ENCODE assay signal across 8 cellular contexts in genomic region chr7:38178695-38179344, GRCh38. TPM values are rescaled to one million over a fixed set of nuclear protein-coding genes. Genes with fewer than 3 reads are reported as not detected.
DNase-seq lines count a peak whose midpoint lies in the region; ATAC-seq and TF ChIP-seq lines count a peak whose summit lies in the region.

No MANE protein-coding gene starts in this region.

- peak overlapping the region; percentile 93 for H2AFZ ChIP-seq in PC-3 (ENCODE audit: low read length)

- intact Hi-C loops in A673 (cut with micrococcal nuclease; ENCODE audit: unreplicated experiment) (no loop called here), PC-3 (cut with micrococcal nuclease) (loop anchor here (5.0 kb wide), 1 partner anchor 43 kb away; no protein-coding TSS in a partner anchor), mucosa of descending colon (cut with DNase I, micrococcal nuclease) (no loop called here)

- TF ChIP-seq CTCF in A673 (conservative IDR thresholded peaks at IDR 0.05; ENCODE audit: low read depth, low read length), result no peak
- no peak for TF ChIP-seq CTCF in PC-3 (conservative IDR thresholded peaks at IDR 0.05; ENCODE audit: low read depth, low read length)
- TF ChIP-seq CTCF in mucosa of descending colon (IDR thresholded peaks at IDR 0.05), result no peak

- TSS peak; percentile 50 for BruUV-seq in A673 (replicated peaks; lab: Mats Ljungman, UMichigan)
- TSS peak; percentile 47 for BruUV-seq in PC-3 (replicated peaks; lab: Mats Ljungman, UMichigan)

- no peaks in the 10 kb centered on the region for H3K27me3 ChIP-seq in A673 (replicated peaks; ENCODE audit: insufficient read depth, low read depth, low read length, poor library complexity)
- no peaks in the 10 kb centered on the region for H3K27me3 ChIP-seq in PC-3 (ENCODE audit: low read length)

- no peaks in the 10 kb centered on the region for H3K9me3 ChIP-seq in A673 (ENCODE audit: low read depth, low read length, poor library complexity, severe bottlenecking)
- no peaks in the 10 kb centered on the region for H3K9me3 ChIP-seq in PC-3 (ENCODE audit: low read length)
- no peaks in the 10 kb centered on the region for H3K9me3 ChIP-seq in mucosa of descending colon

- H3K27ac ChIP-seq in A673 (ENCODE audit: low read depth, low read length, poor library complexity, severe bottlenecking) (peak overlapping the region; percentile 80), PC-3 (ENCODE audit: low read length) (peak overlapping the region; percentile 54)

- peak overlapping the region; percentile 83 for H3K4me3 ChIP-seq in A673 (ENCODE audit: low read depth, low read length, poor library complexity, severe bottlenecking)
- peak overlapping the region; percentile 87 for H3K4me3 ChIP-seq in PC-3 (ENCODE audit: low read length)
- H3K4me3 ChIP-seq in mucosa of descending colon, result peak overlapping the region; percentile 53

- ATAC-seq in GM18499 (IDR thresholded peaks at IDR 0.05; ENCODE audit: insufficient read depth, unreplicated experiment) (peak; percentile 17), HG02870 (IDR thresholded peaks at IDR 0.05; ENCODE audit: unreplicated experiment) (peak; percentile 25), PC-3 (peak; percentile 31), mucosa of descending colon (peak; percentile 25)

- no peaks in the 10 kb centered on the region for H4K20me1 ChIP-seq in PC-3 (ENCODE audit: low read length)

- DNase-seq in A673 (ENCODE audit: low spot score), result no peak
- DNase-seq in PC-3, result no peak
- DNase-seq in dermis blood vessel endothelial cell, result peak; percentile 58
- DNase-seq in mucosa of descending colon, result no peak
- DNase-seq in glomerular visceral epithelial cell (ENCODE audit: extremely low spot score), result no peak
- no peak for DNase-seq in SKM-1 treated with dmso at 0.1 percent for 144 hours (lab: John Stamatoyannopoulos, UW; ENCODE audit: unreplicated experiment)

- H3K36me3 ChIP-seq in A673 (ENCODE audit: insufficient read depth, low read length, poor library complexity, severe bottlenecking), result no peaks in the 10 kb centered on the region
- H3K36me3 ChIP-seq in PC-3 (ENCODE audit: low read depth, low read length), result peaks cover 2% of the 10 kb centered on the region; the same call in 1 of the 2 replicates
- no peaks in the 10 kb centered on the region for H3K36me3 ChIP-seq in mucosa of descending colon (ENCODE audit: low read depth)

- H3K4me1 ChIP-seq in A673 (ENCODE audit: insufficient read depth, low read length, poor library complexity, severe bottlenecking) (peaks cover 9% of the 10 kb centered on the region), PC-3 (ENCODE audit: insufficient read depth, low read length) (peaks cover 16% of the 10 kb centered on the region), mucosa of descending colon (ENCODE audit: low read depth) (peaks cover 8% of the 10 kb centered on the region)

- H3K4me2 ChIP-seq in PC-3 (ENCODE audit: low read length), result peak overlapping the region; percentile 83

- POLR2A ChIA-PET in A673 (lab: Charles Lee; ENCODE audit: low non-redundant PET) (no interaction called here), PC-3 (lab: Charles Lee; ENCODE audit: unreplicated experiment) (interaction anchor here (0.6 kb wide), 1 partner anchor 175 kb away, joined by 3 read pairs; no protein-coding TSS in a partner anchor)

- H3F3A ChIP-seq in PC-3 (ENCODE audit: low read length, unreplicated experiment), result no peaks in the 10 kb centered on the region

- peak overlapping the region; percentile 85 for H3K9ac ChIP-seq in PC-3 (ENCODE audit: low read length)

- CTCF ChIA-PET in A673 (lab: Charles Lee), result no interaction called here
- CTCF ChIA-PET in PC-3 (lab: Charles Lee), result no interaction called here

- peaks cover 45% of the 10 kb centered on the region for H3K79me2 ChIP-seq in PC-3 (ENCODE audit: low read length)

- no peaks in the 10 kb centered on the region for H3K9me2 ChIP-seq in PC-3 (replicated peaks; ENCODE audit: low read length)

RNA-seq across cellular contexts. Expression of gene STARD3NL, which starts 0.8 kb away (rescaled TPM):
- 34.8 and 36.1 TPM in 2 replicates for total RNA-seq in A673 (2021)
- 32.7 and 37.4 TPM in 2 replicates for total RNA-seq in PC-3 (2014; rRNA removed)
- 110 and 111 TPM in 2 replicates for total RNA-seq in dermis blood vessel endothelial cell
- 10 to 100 TPM; 24.7 to 30.0 (median 25.3) TPM for total RNA-seq in mucosa of descending colon
